In genomic region chr7:41924798-41925197, GRCh38 we compare ENCODE assay signal across 24 cellular contexts.
"Had no signal": no experiment of that assay in that cellular context is flagged by ENCODE, and none has a peak within 500 bp of the region (broad histone marks: within the 10 kb centered on the region; RNA-seq: fewer than 3 reads in every experiment).

No MANE protein-coding gene starts in this region.

- H3K27ac Mint-ChIP-seq: endodermal cell; memory B cell; mesothelial cell of epicardium; natural killer cell; neural progenitor cell; stimulated activated effector memory CD8-positive, alpha-beta T cell treated with anti-CD3 and anti-CD28 coated beads, Interleukin-12 subunit alpha, Interleukin-12 subunit beta, amount 100 ng/mL, for 72 hours; stimulated activated naive CD8-positive, alpha-beta T cell treated with anti-CD3 and anti-CD28 coated beads, Interleukin-15, Interleukin-2, amounts not matched to agents 100 ng/mL and 50 ng/mL, for 24 hours had no signal

- H3K36me3 ChIP-seq: left ventricle myocardium inferior, lower lobe of right lung, neural progenitor cell, right lobe of liver, thoracic aorta, transverse colon had no signal

- H3K9me3 Mint-ChIP-seq: endodermal cell; memory B cell; mesothelial cell of epicardium; natural killer cell; neural progenitor cell; stimulated activated effector memory CD8-positive, alpha-beta T cell treated with anti-CD3 and anti-CD28 coated beads, Interleukin-12 subunit alpha, Interleukin-12 subunit beta, amount 100 ng/mL, for 72 hours; stimulated activated naive CD8-positive, alpha-beta T cell treated with anti-CD3 and anti-CD28 coated beads, Interleukin-15, Interleukin-2, amounts not matched to agents 100 ng/mL and 50 ng/mL, for 24 hours had no signal

- H3K79me2 ChIP-seq: hepatocyte, parathyroid adenoma had no signal

- ATAC-seq: foreskin keratinocyte; left cardiac atrium; lower lobe of right lung; natural killer cell; psoas muscle; right lobe of liver; stimulated activated effector memory CD8-positive, alpha-beta T cell treated with anti-CD3 and anti-CD28 coated beads, Interleukin-12 subunit alpha, Interleukin-12 subunit beta, amount 100 ng/mL, for 72 hours had no signal

- H3K27me3 ChIP-seq: foreskin keratinocyte, hepatocyte, neural progenitor cell, right lobe of liver, transverse colon had no signal

- H3K4me2 ChIP-seq: hepatocyte, neural progenitor cell had no signal

- H3K9me3 ChIP-seq: left ventricle myocardium inferior, lower lobe of right lung, psoas muscle, right lobe of liver, thoracic aorta, transverse colon had no signal

- H3K27ac ChIP-seq: foreskin keratinocyte, hepatocyte, left ventricle myocardium inferior, lower lobe of right lung, neural progenitor cell, parathyroid adenoma, psoas muscle, right lobe of liver, thoracic aorta, transverse colon had no signal

- H3K4me1 Mint-ChIP-seq: endodermal cell had no signal

- H3K9ac ChIP-seq: neural progenitor cell, parathyroid adenoma had no signal

- H2AFZ ChIP-seq: hepatocyte, neural progenitor cell, parathyroid adenoma had no signal

- H3K4me3 ChIP-seq: hepatocyte, left ventricle myocardium inferior, lower lobe of right lung, neural progenitor cell, psoas muscle, right lobe of liver, thoracic aorta, transverse colon had no signal

- H3K4me3 Mint-ChIP-seq: endodermal cell; memory B cell; mesothelial cell of epicardium; natural killer cell; neural progenitor cell; stimulated activated effector memory CD8-positive, alpha-beta T cell treated with anti-CD3 and anti-CD28 coated beads, Interleukin-12 subunit alpha, Interleukin-12 subunit beta, amount 100 ng/mL, for 72 hours; stimulated activated naive CD8-positive, alpha-beta T cell treated with anti-CD3 and anti-CD28 coated beads, Interleukin-15, Interleukin-2, amounts not matched to agents 100 ng/mL and 50 ng/mL, for 24 hours had no signal

- DNase-seq: cerebellar nuclear complex; dermis blood vessel endothelial cell; endodermal cell; foreskin keratinocyte; kidney; left cardiac atrium; left ventricle myocardium inferior; lower lobe of right lung; natural killer cell; nucleus accumbens; psoas muscle; retina; right lobe of liver; stimulated activated CD4-positive, alpha-beta T cell treated with anti-CD3 and anti-CD28 coated beads, Interleukin-4, amount 100 ng/mL, for 1 hour; stimulated activated CD8-positive, alpha-beta memory T cell treated with anti-CD3 and anti-CD28 coated beads, Interleukin-4, amount 100 ng/mL, for 48 hours; transverse colon had no signal

- H3K4me1 ChIP-seq: foreskin keratinocyte, left ventricle myocardium inferior, lower lobe of right lung, neural progenitor cell, parathyroid adenoma, psoas muscle, right lobe of liver, transverse colon had no signal

- H3K36me3 Mint-ChIP-seq: memory B cell; mesothelial cell of epicardium; natural killer cell; neural progenitor cell; stimulated activated effector memory CD8-positive, alpha-beta T cell treated with anti-CD3 and anti-CD28 coated beads, Interleukin-12 subunit alpha, Interleukin-12 subunit beta, amount 100 ng/mL, for 72 hours had no signal
